In the genomic region with DNA sequence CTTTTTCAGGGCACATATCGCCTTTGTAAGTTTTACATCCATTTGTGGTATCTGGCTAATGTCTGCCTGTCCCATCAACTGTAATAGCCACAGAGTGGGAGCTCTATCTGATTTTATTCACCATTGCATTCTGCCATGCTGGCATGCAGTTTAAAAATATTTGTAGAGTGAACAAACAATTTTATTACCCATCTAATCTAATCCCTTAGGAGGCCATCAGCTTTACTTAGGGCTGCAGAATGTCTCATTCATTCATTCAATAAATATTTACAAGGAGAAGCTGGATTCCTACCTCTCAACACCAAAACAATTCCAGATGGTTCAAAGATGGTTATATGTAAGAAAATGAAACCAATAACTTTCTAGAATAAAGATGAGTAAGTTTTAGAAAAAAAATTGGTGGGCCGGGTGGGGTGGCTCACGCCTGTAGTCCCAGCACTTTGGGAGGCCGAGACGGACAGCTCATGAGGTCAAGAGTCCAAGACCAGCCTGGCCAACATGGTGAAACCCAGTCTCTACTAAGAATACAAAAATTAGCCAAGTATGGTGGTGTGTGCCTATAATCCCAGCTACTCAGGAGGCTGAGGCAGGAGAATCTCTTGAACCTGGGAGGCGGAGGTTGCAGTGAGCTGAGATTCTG, we compare ENCODE assay signal across 1 cellular context.
A peak's percentile ranks its signal among the peaks of the same experiment; 100 is the strongest.
TF ChIP-seq lines count a peak whose summit lies in the region.

No MANE protein-coding gene starts in this region.

TF ChIP-seq in SK-N-SH, 30 proteins besides CTCF, POLR2A, EP300 and RAD21:
- peak; percentile 39; the same call in 1 of the 2 replicates for TF ChIP-seq TCF12 (IDR thresholded peaks at IDR 0.05)
- TF ChIP-seq, protein P1, sequence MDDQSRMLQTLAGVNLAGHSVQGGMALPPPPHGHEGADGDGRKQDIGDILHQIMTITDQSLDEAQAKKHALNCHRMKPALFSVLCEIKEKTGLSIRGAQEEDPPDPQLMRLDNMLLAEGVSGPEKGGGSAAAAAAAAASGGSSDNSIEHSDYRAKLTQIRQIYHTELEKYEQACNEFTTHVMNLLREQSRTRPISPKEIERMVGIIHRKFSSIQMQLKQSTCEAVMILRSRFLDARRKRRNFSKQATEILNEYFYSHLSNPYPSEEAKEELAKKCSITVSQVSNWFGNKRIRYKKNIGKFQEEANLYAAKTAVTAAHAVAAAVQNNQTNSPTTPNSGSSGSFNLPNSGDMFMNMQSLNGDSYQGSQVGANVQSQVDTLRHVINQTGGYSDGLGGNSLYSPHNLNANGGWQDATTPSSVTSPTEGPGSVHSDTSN (IDR thresholded peaks at IDR 0.05) = 0 out of 2 replicates have a peak, but pooled peaks have one; percentile 15
